In genomic region chr10:71397340-71398212, GRCh38 we compare ENCODE assay signal across 8 cellular contexts. TPM values are rescaled to one million over a fixed set of nuclear protein-coding genes. Genes with fewer than 3 reads are reported as not detected.
DNase-seq lines count a peak whose midpoint lies in the region; ATAC-seq lines count a peak whose summit lies in the region.

No MANE protein-coding gene starts in this region.

- no peak overlapping the region for H3K9ac ChIP-seq in duodenal mucosa (ENCODE audit: low read depth in 1 of 2, low read length in 2 of 2)

- H3K4me1 ChIP-seq in duodenal mucosa (ENCODE audit: control insufficient read depth in 1 of 2, insufficient read depth in 2 of 2, low read length in 2 of 2), result peaks cover 9 to 10% of the 10 kb centered on the region in 2 donors

- H3K9me3 Mint-ChIP-seq in naive thymus-derived CD8-positive, alpha-beta T cell, result no peaks in the 10 kb centered on the region

- no peaks in the 10 kb centered on the region for H3K36me3 Mint-ChIP-seq in naive thymus-derived CD8-positive, alpha-beta T cell

- H3K27me3 Mint-ChIP-seq in naive thymus-derived CD8-positive, alpha-beta T cell, result peaks cover 22 to 63% (median 51%) of the 10 kb centered on the region in 5 donors

- peaks cover 2 to 19% (median 9%) of the 10 kb centered on the region in 4 donors for H3K4me1 Mint-ChIP-seq in naive thymus-derived CD8-positive, alpha-beta T cell

- DNase-seq in stimulated activated CD4-positive, alpha-beta T cell treated with anti-CD3 and anti-CD28 coated beads, Interleukin-4, amount 100 ng/mL, for 1 hour, result peak; percentile 7
- no peak for DNase-seq in stimulated activated CD4-positive, alpha-beta T cell treated with anti-CD3 and anti-CD28 coated beads, Interleukin-4, amount 100 ng/mL, for 24 hours
- no peak for DNase-seq in naive thymus-derived CD8-positive, alpha-beta T cell
- DNase-seq in SKM-1 (lab: John Stamatoyannopoulos, UW; ENCODE audit: unreplicated experiment) (no peak), HT-29 (ENCODE audit: low spot score) (no peak)

- H3K36me3 ChIP-seq in duodenal mucosa (ENCODE audit: control insufficient read depth in 1 of 2, insufficient read depth in 2 of 2, low read length in 2 of 2), result no peaks in the 10 kb centered on the region

- no peak for ATAC-seq in naive thymus-derived CD8-positive, alpha-beta T cell
- ATAC-seq in HG02870 (IDR thresholded peaks at IDR 0.05; ENCODE audit: unreplicated experiment) (no peak), GM19023 (IDR thresholded peaks at IDR 0.05; ENCODE audit: unreplicated experiment) (no peak)

- H3K4me3 Mint-ChIP-seq in naive thymus-derived CD8-positive, alpha-beta T cell, result peak overlapping the region; percentile 9 to 74 (median 62)

- peak overlapping the region; percentile 23 to 55 for H3K4me3 ChIP-seq in duodenal mucosa (ENCODE audit: low read depth in 1 of 2, low read length in 2 of 2)

- H3K27ac Mint-ChIP-seq in naive thymus-derived CD8-positive, alpha-beta T cell, result no peak overlapping the region

- H3K27me3 ChIP-seq in duodenal mucosa (ENCODE audit: control insufficient read depth in 1 of 2, insufficient read depth in 2 of 2, low read length in 2 of 2), result peaks cover 37 to 43% of the 10 kb centered on the region in 2 donors

- H3K27ac ChIP-seq in duodenal mucosa (ENCODE audit: low read depth, low read length), result no peak overlapping the region

- POLR2A ChIA-PET in naive thymus-derived CD8-positive, alpha-beta T cell (lab: Charles Lee), result interaction anchor here (0.9 kb wide), 1 partner anchor 11 kb away, joined by 4 read pairs; no protein-coding TSS in a partner anchor

- no peaks in the 10 kb centered on the region for H3K9me3 ChIP-seq in duodenal mucosa (ENCODE audit: control insufficient read depth in 1 of 2, low read length in 2 of 2)

RNA-seq across cellular contexts. Expression of gene CDH23, which starts 0.9 kb away (rescaled TPM):
- total RNA-seq in naive thymus-derived CD8-positive, alpha-beta T cell, result 10 to 100 TPM in 1 of 2 experiments, 1 to 10 TPM in 1; 9.6 to 10.2 TPM
- 1 to 10 TPM in 2 of 3 donors, under 1 TPM in 1; 0.82 to 3.8 (median 3.2) TPM for polyA plus RNA-seq in naive thymus-derived CD8-positive, alpha-beta T cell
- total RNA-seq in HT-29 (2014; rRNA removed; shearing (Covaris generic)), result 0.05 and 0.63 TPM in 2 replicates
